1 cellular context compared by ENCODE assay signal in the genomic region with DNA sequence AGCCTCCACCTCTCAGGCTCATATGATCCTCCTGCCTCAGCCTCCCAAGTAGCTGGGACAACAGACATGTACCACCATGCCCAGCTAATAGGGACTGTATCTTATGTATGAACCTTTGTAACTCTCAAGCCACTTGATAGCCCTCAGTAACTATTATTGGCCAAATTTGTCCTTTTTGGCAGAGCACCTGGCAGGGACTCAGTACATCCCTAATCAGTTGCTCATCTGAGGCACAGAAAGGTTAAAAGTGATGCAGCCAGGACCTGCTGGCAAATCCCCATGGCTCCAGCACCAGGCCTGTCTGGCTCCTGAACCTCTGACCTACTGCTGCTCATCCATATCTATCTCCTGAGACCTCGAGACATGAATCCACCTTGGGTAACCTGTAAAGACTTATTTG.
A peak's percentile ranks its signal among the peaks of the same experiment; 100 is the strongest.
TF ChIP-seq lines count a peak whose summit lies in the region.

No MANE protein-coding gene starts in this region.

TF ChIP-seq in liver, 16 proteins besides CTCF, POLR2A, EP300 and RAD21:
- TF ChIP-seq HNF4A (conservative IDR thresholded peaks at IDR 0.05) (peak in 1 of 2 donors; percentile 57), JUND (IDR thresholded peaks at IDR 0.05) (peak in 1 of 2 donors; percentile 24), ZBTB33 (IDR thresholded peaks at IDR 0.05) (no peak), SP1 (IDR thresholded peaks at IDR 0.05) (peak; percentile 48), FOXA2 (IDR thresholded peaks at IDR 0.05) (no peak), RXRA (IDR thresholded peaks at IDR 0.05) (peak; percentile 59 to 69), HNF4G (IDR thresholded peaks at IDR 0.05) (no peak), MAX (IDR thresholded peaks at IDR 0.05) (no peak)
- TF ChIP-seq, protein P1, sequence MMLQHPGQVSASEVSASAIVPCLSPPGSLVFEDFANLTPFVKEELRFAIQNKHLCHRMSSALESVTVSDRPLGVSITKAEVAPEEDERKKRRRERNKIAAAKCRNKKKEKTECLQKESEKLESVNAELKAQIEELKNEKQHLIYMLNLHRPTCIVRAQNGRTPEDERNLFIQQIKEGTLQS (IDR thresholded peaks at IDR 0.05) = no peak
TF ChIP-seq in liver: peak in this region for 4.
